ENCODE assay signal across 16 cellular contexts in the genomic region with DNA sequence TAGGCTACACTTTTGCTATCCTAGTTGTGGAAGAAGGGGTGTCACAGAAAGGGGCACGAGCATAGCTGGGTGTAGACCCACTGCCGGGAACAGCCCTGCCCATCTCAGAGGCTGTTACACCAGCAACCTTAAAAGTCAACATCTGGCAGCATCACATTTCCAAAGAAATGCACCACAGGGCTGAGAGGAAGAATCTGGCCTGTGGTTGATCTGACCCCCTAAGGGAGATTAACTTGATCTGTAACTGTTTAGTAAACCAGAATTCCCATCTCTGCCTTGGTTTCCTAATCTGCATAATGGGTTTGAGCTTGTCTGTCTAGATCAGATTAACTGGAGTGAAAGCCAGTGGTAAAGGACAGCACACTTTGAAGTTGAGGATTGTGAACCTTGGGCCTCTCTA. TPM values are rescaled to one million over a fixed set of nuclear protein-coding genes. Genes with fewer than 3 reads are reported as not detected.
DNase-seq lines count a peak whose midpoint lies in the region; ATAC-seq and TF ChIP-seq lines count a peak whose summit lies in the region.
"Had no signal": no experiment of that assay in that cellular context is flagged by ENCODE, and none has a peak within 500 bp of the region (broad histone marks: within the 10 kb centered on the region; RNA-seq: fewer than 3 reads in every experiment).

No MANE protein-coding gene starts in this region.

- H2BK15ac ChIP-seq in IMR-90 (ENCODE audit: low read depth, low read length): no peak overlapping the region

- no peaks in the 10 kb centered on the region for H3K36me3 Mint-ChIP-seq in activated CD8-positive, alpha-beta T cell treated with anti-CD3 and anti-CD28 coated beads, Interleukin-2, amount 10 ng/mL, durations not matched to agents 7 days and 5 days (ENCODE audit: low read depth)

- no peak for TF ChIP-seq CTCF in IMR-90 (conservative IDR thresholded peaks at IDR 0.05; ENCODE audit: low read depth, low read length)
- no peak for TF ChIP-seq CTCF in tibial artery (IDR thresholded peaks at IDR 0.05)

- no peak overlapping the region for H4K8ac ChIP-seq in IMR-90 (ENCODE audit: low read depth in 2 of 2, low read length in 2 of 2)

- H2BK120ac ChIP-seq in IMR-90 (ENCODE audit: low read depth, low read length): no peak overlapping the region; the same call in 1 of the 2 replicates

- no peak for TF ChIP-seq RAD21 in IMR-90 (IDR thresholded peaks at IDR 0.05; ENCODE audit: low read length)

- intact Hi-C loops in IMR-90 (cut with micrococcal nuclease) (no loop called here), tibial artery (cut with DNase I; ENCODE audit: low total_unique reads) (no loop called here)

- H3K9ac ChIP-seq in IMR-90 (ENCODE audit: low read depth, low read length): no peak overlapping the region
- peak overlapping the region; percentile 59 for H3K9ac ChIP-seq in mucosa of stomach (ENCODE audit: low read length)

- CTCF ChIA-PET in IMR-90 (lab: Yijun Ruan, JAX): interaction anchor here (1.6 kb wide), 1 partner anchor 22 kb away, joined by 5 read pairs; no protein-coding TSS in a partner anchor
- CTCF ChIA-PET in activated CD8-positive, alpha-beta T cell treated with anti-CD3 and anti-CD28 coated beads, Interleukin-2, amount 10 ng/mL, durations not matched to agents 7 days and 5 days (lab: Charles Lee): no interaction called here

- no peak for DNase-seq in IMR-90
- DNase-seq in tibial artery: no peak
- no peak for DNase-seq in activated CD8-positive, alpha-beta T cell treated with anti-CD3 and anti-CD28 coated beads, Interleukin-2, amount 10 ng/mL, durations not matched to agents 7 days and 5 days
- DNase-seq: activated naive CD4-positive, alpha-beta T cell treated with anti-CD3 and anti-CD28 coated beads for 36 hours; EL; H7; naive thymus-derived CD4-positive, alpha-beta T cell; NCI-H1092 treated with DMSO at 0.1 percent for 48 hours; T-helper 1 cell had no signal

- peaks cover 82% of the 10 kb centered on the region for H4K20me1 ChIP-seq in IMR-90 (ENCODE audit: insufficient read depth, low read length)

- H3K18ac ChIP-seq in IMR-90 (ENCODE audit: low read depth, low read length): no peak overlapping the region

- dilution Hi-C loops in IMR-90 (cut with HindIII; ENCODE audit: low sequenced_read_pairs, unreplicated experiment): no loop called here

- H2AK5ac ChIP-seq in IMR-90 (ENCODE audit: low read depth, low read length): peak overlapping the region; percentile 8; the same call in 1 of the 2 replicates

- peaks cover 50 to 94% of the 10 kb centered on the region in 2 experiments for H3K79me1 ChIP-seq in IMR-90 (ENCODE audit: low read depth in 1 of 2, low read length in 2 of 2)

- peaks cover 75% of the 10 kb centered on the region for H3K36me3 ChIP-seq in IMR-90 (ENCODE audit: control insufficient read depth, insufficient read depth, low read length)
- H3K36me3 ChIP-seq in mucosa of stomach (ENCODE audit: control insufficient read depth, insufficient read depth, low read length): peaks cover 16% of the 10 kb centered on the region
- peaks cover 52 to 70% (median 67%) of the 10 kb centered on the region in 3 donors for H3K36me3 ChIP-seq in tibial artery

- no peak overlapping the region for H2BK20ac ChIP-seq in IMR-90 (ENCODE audit: low read depth, low read length)

- no peak overlapping the region for H2BK5ac ChIP-seq in IMR-90 (ENCODE audit: low read depth, low read length, poor library complexity, severe bottlenecking)

- no peak overlapping the region for H4K91ac ChIP-seq in IMR-90 (ENCODE audit: insufficient read depth, low read depth, low read length)

- peaks cover 41% of the 10 kb centered on the region for H3K9me1 ChIP-seq in IMR-90 (ENCODE audit: insufficient read depth, low read length)

- H3K4ac ChIP-seq in IMR-90 (ENCODE audit: low read depth, low read length): peak overlapping the region; percentile 20; the same call in 1 of the 2 replicates

- peak overlapping the region; percentile 45; the same call in 1 of the 2 replicates for H3K23ac ChIP-seq in IMR-90 (ENCODE audit: low read depth, low read length)

- POLR2A ChIA-PET in IMR-90 (lab: Charles Lee; ENCODE audit: unreplicated experiment): interaction anchor here (1.1 kb wide), 1 partner anchor 10 kb away, joined by 5 read pairs; no protein-coding TSS in a partner anchor
- POLR2A ChIA-PET in activated CD8-positive, alpha-beta T cell treated with anti-CD3 and anti-CD28 coated beads, Interleukin-2, amount 10 ng/mL, durations not matched to agents 7 days and 5 days (lab: Charles Lee): interaction anchor here (0.5 kb wide), 1 partner anchor 388 kb away, joined by 4 read pairs; no protein-coding TSS in a partner anchor

- H3K56ac ChIP-seq in IMR-90 (ENCODE audit: extremely low read depth, insufficient read depth, low read length): no peak overlapping the region

- no peak overlapping the region for H3K4me2 ChIP-seq in IMR-90 (ENCODE audit: low read depth, low read length)

- H3K4me1 ChIP-seq in IMR-90 (ENCODE audit: control insufficient read depth, insufficient read depth, low read length): peaks cover 51% of the 10 kb centered on the region
- peaks cover 58% of the 10 kb centered on the region for H3K4me1 ChIP-seq in mucosa of stomach (ENCODE audit: control insufficient read depth, insufficient read depth, low read length)
- peaks cover 4 to 86% (median 66%) of the 10 kb centered on the region in 4 donors for H3K4me1 ChIP-seq in tibial artery

- H3K4me3 ChIP-seq in IMR-90 (ENCODE audit: insufficient read depth, low read depth, low read length) (no peak overlapping the region), mucosa of stomach (ENCODE audit: low read length) (no peak overlapping the region), tibial artery (no peak overlapping the region)
- H3K4me3 ChIP-seq: cardiac muscle cell had no signal

- H2AK9ac ChIP-seq in IMR-90 (replicated peaks; ENCODE audit: low read depth, low read length, poor library complexity): no peak overlapping the region

- H4K5ac ChIP-seq in IMR-90 (ENCODE audit: low read depth, low read length): no peak overlapping the region

- no peaks in the 10 kb centered on the region for H3K9me3 Mint-ChIP-seq in activated CD8-positive, alpha-beta T cell treated with anti-CD3 and anti-CD28 coated beads, Interleukin-2, amount 10 ng/mL, durations not matched to agents 7 days and 5 days (ENCODE audit: insufficient read depth)
- H3K9me3 Mint-ChIP-seq: activated naive CD4-positive, alpha-beta T cell treated with anti-CD3 and anti-CD28 coated beads for 36 hours; naive thymus-derived CD4-positive, alpha-beta T cell; WTC11 had no signal

- no TSS peak for BruUV-seq in IMR-90 (replicated peaks; lab: Mats Ljungman, UMichigan)

- no peaks in the 10 kb centered on the region for H3K9me3 ChIP-seq in IMR-90 (ENCODE audit: control insufficient read depth, insufficient read depth, low read length)
- H3K9me3 ChIP-seq in mucosa of stomach (ENCODE audit: control insufficient read depth, low read length): no peaks in the 10 kb centered on the region
- no peaks in the 10 kb centered on the region for H3K9me3 ChIP-seq in tibial artery

- H3K27ac Mint-ChIP-seq in activated CD8-positive, alpha-beta T cell treated with anti-CD3 and anti-CD28 coated beads, Interleukin-2, amount 10 ng/mL, durations not matched to agents 7 days and 5 days: no peak overlapping the region
- H3K27ac Mint-ChIP-seq: activated naive CD4-positive, alpha-beta T cell treated with anti-CD3 and anti-CD28 coated beads for 36 hours; naive thymus-derived CD4-positive, alpha-beta T cell; WTC11 had no signal

- H3K27me3 ChIP-seq in IMR-90 (ENCODE audit: control insufficient read depth, insufficient read depth, low read length) (no peaks in the 10 kb centered on the region), mucosa of stomach (ENCODE audit: control insufficient read depth, insufficient read depth, low read length) (no peaks in the 10 kb centered on the region), tibial artery (no peaks in the 10 kb centered on the region)
- H3K27me3 ChIP-seq: cardiac muscle cell had no signal

- no peaks in the 10 kb centered on the region for H3K27me3 Mint-ChIP-seq in activated CD8-positive, alpha-beta T cell treated with anti-CD3 and anti-CD28 coated beads, Interleukin-2, amount 10 ng/mL, durations not matched to agents 7 days and 5 days (ENCODE audit: low read depth)
- H3K27me3 Mint-ChIP-seq: naive thymus-derived CD4-positive, alpha-beta T cell had no signal

- H3K27ac ChIP-seq in IMR-90 (ENCODE audit: insufficient read depth, low read length) (peak overlapping the region; percentile 80; the same call in 1 of the 2 replicates), cingulate gyrus (ENCODE audit: low read depth, low read length) (peak overlapping the region; percentile 67), tibial artery (peak overlapping the region; percentile 73 to 85)

- H3K14ac ChIP-seq in IMR-90 (replicated peaks; ENCODE audit: low read depth, low read length): 0 out of 2 replicates have a peak overlapping the region, but pooled peaks have one; percentile 10

- no peak for ATAC-seq in IMR-90 (ENCODE audit: low read depth)
- ATAC-seq in HG03039 (IDR thresholded peaks at IDR 0.05; ENCODE audit: unreplicated experiment): no peak
- no peak for ATAC-seq in HG02763 (IDR thresholded peaks at IDR 0.05; ENCODE audit: unreplicated experiment)
- no peak for ATAC-seq in HG02970 (IDR thresholded peaks at IDR 0.05; ENCODE audit: low FRiP score, unreplicated experiment)
- ATAC-seq in activated CD8-positive, alpha-beta T cell treated with anti-CD3 and anti-CD28 coated beads, Interleukin-2, amount 10 ng/mL, durations not matched to agents 7 days and 5 days: no peak
- ATAC-seq: naive thymus-derived CD4-positive, alpha-beta T cell; WTC11 had no signal

- in situ Hi-C loops in IMR-90 (cut with MboI; ENCODE audit: low sequenced_read_pairs): no loop called here

- no peak for TF ChIP-seq POLR2A in IMR-90 (IDR thresholded peaks at IDR 0.05; ENCODE audit: low read depth, low read length)

- peaks cover 15% of the 10 kb centered on the region for H3K4me1 Mint-ChIP-seq in activated CD8-positive, alpha-beta T cell treated with anti-CD3 and anti-CD28 coated beads, Interleukin-2, amount 10 ng/mL, durations not matched to agents 7 days and 5 days (ENCODE audit: low read depth)

- H3K4me3 Mint-ChIP-seq in activated CD8-positive, alpha-beta T cell treated with anti-CD3 and anti-CD28 coated beads, Interleukin-2, amount 10 ng/mL, durations not matched to agents 7 days and 5 days: no peak overlapping the region
- H3K4me3 Mint-ChIP-seq: activated naive CD4-positive, alpha-beta T cell treated with anti-CD3 and anti-CD28 coated beads for 36 hours; naive thymus-derived CD4-positive, alpha-beta T cell; WTC11 had no signal

- WGBS in IMR-90 (ENCODE audit: extremely low coverage in 2 of 2, insufficient read length in 1 of 2), 2 experiments: no CpG with 5 or more reads among the region's 2 CpGs

- no peak overlapping the region for H2AFZ ChIP-seq in IMR-90 (replicated peaks; ENCODE audit: low read length, poor library complexity)

RNA-seq across cellular contexts. Expression of a gene that starts 1.3 kb away (rescaled TPM):
- total RNA-seq in IMR-90 (2012; rRNA removed): not detected in 2 replicates
- polyA plus RNA-seq in IMR-90 (2012; rRNA removed): not detected in 2 replicates
- polyA plus RNA-seq in IMR-90 (2012; cell fraction: cytosol; rRNA removed): not detected in 2 replicates
- polyA plus RNA-seq in IMR-90 (2012; cell fraction: nucleus; rRNA removed; ENCODE audit: low replicate concordance): not detected in 2 replicates
- not detected for total RNA-seq in activated CD8-positive, alpha-beta T cell treated with anti-CD3 and anti-CD28 coated beads, Interleukin-2, amount 10 ng/mL, durations not matched to agents 7 days and 5 days
- total RNA-seq: activated naive CD4-positive, alpha-beta T cell treated with anti-CD3 and anti-CD28 coated beads for 36 hours; cardiac muscle cell; H7; naive thymus-derived CD4-positive, alpha-beta T cell; WTC11 had no signal
- polyA plus RNA-seq: cardiac muscle cell; naive thymus-derived CD4-positive, alpha-beta T cell had no signal

RNA-seq across cellular contexts. Expression of a gene that starts 17.8 kb away (rescaled TPM):
- total RNA-seq in IMR-90 (2012; rRNA removed): 73.1 and 75.5 TPM in 2 replicates
- 142 and 155 TPM in 2 replicates for polyA plus RNA-seq in IMR-90 (2012; rRNA removed)
- polyA plus RNA-seq in IMR-90 (2012; cell fraction: cytosol; rRNA removed): 119 and 250 TPM in 2 replicates
- polyA plus RNA-seq in IMR-90 (2012; cell fraction: nucleus; rRNA removed; ENCODE audit: low replicate concordance): 252 and 565 TPM in 2 replicates
- total RNA-seq in activated CD8-positive, alpha-beta T cell treated with anti-CD3 and anti-CD28 coated beads, Interleukin-2, amount 10 ng/mL, durations not matched to agents 7 days and 5 days: under 1 TPM; 0.39 to 0.40 TPM

RNA-seq across cellular contexts. Expression of a gene that starts 34.9 kb away (rescaled TPM):
- 38.9 and 43.4 TPM in 2 replicates for total RNA-seq in IMR-90 (2012; rRNA removed)
- polyA plus RNA-seq in IMR-90 (2012; rRNA removed): 88.8 and 96.9 TPM in 2 replicates
- polyA plus RNA-seq in IMR-90 (2012; cell fraction: cytosol; rRNA removed): 44.8 and 69.4 TPM in 2 replicates
- polyA plus RNA-seq in IMR-90 (2012; cell fraction: nucleus; rRNA removed; ENCODE audit: low replicate concordance): 334 and 370 TPM in 2 replicates
- total RNA-seq in activated CD8-positive, alpha-beta T cell treated with anti-CD3 and anti-CD28 coated beads, Interleukin-2, amount 10 ng/mL, durations not matched to agents 7 days and 5 days: 100 to 1,000 TPM; 189 TPM

RNA-seq across cellular contexts. Expression of a gene that starts 57.2 kb away (rescaled TPM):
- total RNA-seq in IMR-90 (2012; rRNA removed): 68.3 and 68.8 TPM in 2 replicates
- 65.1 and 65.2 TPM in 2 replicates for polyA plus RNA-seq in IMR-90 (2012; rRNA removed)
- polyA plus RNA-seq in IMR-90 (2012; cell fraction: cytosol; rRNA removed): 52.2 and 62.3 TPM in 2 replicates
- polyA plus RNA-seq in IMR-90 (2012; cell fraction: nucleus; rRNA removed; ENCODE audit: low replicate concordance): 73.8 and 87.3 TPM in 2 replicates
- 10 to 100 TPM; 12.9 to 13.7 TPM for total RNA-seq in activated CD8-positive, alpha-beta T cell treated with anti-CD3 and anti-CD28 coated beads, Interleukin-2, amount 10 ng/mL, durations not matched to agents 7 days and 5 days

Comparison
In these comparisons a context has a peak if more than half of its experiments do, and no peak if none do; other contexts are left out.
1. RNA of a gene that starts 17.8 kb away (total RNA-seq): 73.1 to 75.5 TPM in IMR-90; 0.39 to 0.40 TPM in activated CD8-positive, alpha-beta T cell treated with anti-CD3 and anti-CD28 coated beads, Interleukin-2, amount 10 ng/mL, durations not matched to agents 7 days and 5 days; every median in the first group is over 10 times any median in the second.
2. Peak in every context shown above with its lines, with median percentiles within 50 percentile points of each other: H3K27ac ChIP-seq.